ENCODE assay signal across 8 cellular contexts in the genomic region with DNA sequence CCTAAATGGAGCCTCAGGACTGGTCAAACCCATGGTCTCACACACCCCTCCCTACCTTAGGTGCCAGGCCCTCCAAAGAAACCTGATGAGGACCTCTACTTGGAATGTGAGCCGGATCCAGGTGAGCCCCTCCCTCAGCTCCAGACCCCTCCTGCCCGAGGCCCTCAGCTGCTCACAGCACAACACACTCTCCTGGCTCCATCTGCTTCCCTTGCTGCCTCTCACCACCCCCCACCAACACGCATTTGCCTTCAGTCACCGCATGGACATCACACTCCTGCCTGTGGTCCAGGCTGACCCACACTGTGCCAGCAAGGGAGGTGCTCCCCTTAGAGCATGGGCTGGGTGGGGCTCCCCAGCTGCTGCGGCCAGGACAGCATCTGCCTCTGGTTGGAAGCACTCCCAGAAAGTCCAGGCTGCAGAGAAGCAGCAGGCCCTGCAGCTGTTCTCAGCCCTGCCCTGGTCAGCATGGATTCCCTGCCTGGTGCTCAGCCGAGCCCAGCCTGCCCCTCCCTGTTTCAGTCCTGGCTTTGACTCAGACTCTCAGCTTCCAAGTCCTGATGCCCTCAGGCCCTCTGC. TPM values are rescaled to one million over a fixed set of nuclear protein-coding genes. Genes with fewer than 3 reads are reported as not detected.
A peak's percentile ranks its signal among the peaks of the same experiment; 100 is the strongest.
DNase-seq lines count a peak whose midpoint lies in the region; TF ChIP-seq lines count a peak whose summit lies in the region.

No MANE protein-coding gene starts in this region.

- H3K4me3 ChIP-seq in coronary artery (no peak overlapping the region), uterus (no peak overlapping the region)

- H3K36me3 ChIP-seq in uterus = no peaks in the 10 kb centered on the region

- H3K27me3 ChIP-seq in uterus = no peaks in the 10 kb centered on the region

- TF ChIP-seq CTCF in coronary artery (IDR thresholded peaks at IDR 0.05) = no peak
- TF ChIP-seq CTCF in uterus (IDR thresholded peaks at IDR 0.05) = no peak

- peak; percentile 96 for DNase-seq in AG08395 (ENCODE audit: low spot score)
- DNase-seq in NCI-H1694 treated with DMSO at 0.1 percent for 48 hours (lab: John Stamatoyannopoulos, UW) = peak; percentile 87
- DNase-seq in coronary artery (ENCODE audit: low spot score) = peak; percentile 88
- DNase-seq in medulla oblongata (ENCODE audit: extremely low spot score) = peak; percentile 91
- peak; percentile 81 to 88 for DNase-seq in uterus
- no peak for DNase-seq in NAMALWA (ENCODE audit: low spot score)
- DNase-seq in activated CD4-positive, alpha-beta T cell treated with anti-CD3 and anti-CD28 coated beads, Interleukin-2, amount 50 U/mL, for 48 hours = no peak
- no peak for DNase-seq in SKM-1 treated with dmso at 0.1 percent for 144 hours (lab: John Stamatoyannopoulos, UW; ENCODE audit: unreplicated experiment)

- H3K27ac ChIP-seq in coronary artery = peak overlapping the region; percentile 68 to 76
- H3K27ac ChIP-seq in uterus = peak overlapping the region; percentile 55 to 91

- H3K9me3 ChIP-seq in uterus = no peaks in the 10 kb centered on the region

- H3K4me1 ChIP-seq in uterus = peaks cover 0 to 18% of the 10 kb centered on the region in 2 donors

- TF ChIP-seq POLR2A in uterus (IDR thresholded peaks at IDR 0.05) = peak in 1 of 2 donors; percentile 14

- intact Hi-C loops in uterus (cut with DNase I; ENCODE audit: low total_unique reads) = no loop called here

RNA-seq across cellular contexts. Expression of a gene that starts 15.1 kb away (rescaled TPM):
- not detected for total RNA-seq in uterus

RNA-seq across cellular contexts. Expression of a gene that starts 23.4 kb away (rescaled TPM):
- total RNA-seq in uterus = 100 to 1,000 TPM in 1 of 4 donors, 10 to 100 TPM in 3; 12.3 to 114 (median 65.2) TPM

Comparison
In these comparisons a context has a peak if more than half of its experiments do, and no peak if none do; other contexts are left out.
1. DNase-seq: peak in AG08395 (single experiment), NCI-H1694 treated with DMSO at 0.1 percent for 48 hours (single experiment), coronary artery (single experiment), medulla oblongata (single experiment) and uterus (2 of 2); none in NAMALWA (single experiment), activated CD4-positive, alpha-beta T cell treated with anti-CD3 and anti-CD28 coated beads, Interleukin-2, amount 50 U/mL, for 48 hours (0 of 2) and SKM-1 treated with dmso at 0.1 percent for 144 hours (single experiment).